In genomic region chr3:179375091-179375999, GRCh38 we compare ENCODE assay signal across 1 cellular context.
TF ChIP-seq lines count a peak whose summit lies in the region.

No MANE protein-coding gene starts in this region.

TF ChIP-seq in K562, 482 proteins besides CTCF, POLR2A, EP300 and RAD21 (continued from another document and continues in another):
- TF ChIP-seq IRF9 (tag; IDR thresholded peaks at IDR 0.05): peak; percentile 43; the same call in 1 of the 2 replicates
- peak; percentile 38; the same call in 1 of the 2 replicates for TF ChIP-seq RBFOX2 (IDR thresholded peaks at IDR 0.05; ENCODE audit: low read depth, low read length)
- no peak for TF ChIP-seq NFRKB (IDR thresholded peaks at IDR 0.05; ENCODE audit: low read depth)
- no peak for TF ChIP-seq ZNF282 (CRISPR knock-in tag; IDR thresholded peaks at IDR 0.05)
- no peak for TF ChIP-seq SNIP1 (IDR thresholded peaks at IDR 0.05; ENCODE audit: low read depth)
- no peak for TF ChIP-seq PRPF4 (IDR thresholded peaks at IDR 0.05; ENCODE audit: insufficient read depth, low read depth, low read length, poor library complexity, severe bottlenecking)
- TF ChIP-seq TFAP4 (CRISPR knock-in tag; IDR thresholded peaks at IDR 0.05; ENCODE audit: borderline replicate concordance): no peak; the same call in 1 of the 2 replicates
- peak; percentile 98 for TF ChIP-seq CHAMP1 (IDR thresholded peaks at IDR 0.05)
- TF ChIP-seq ZNF609 (CRISPR knock-in tag; IDR thresholded peaks at IDR 0.05; ENCODE audit: borderline replicate concordance): no peak
- TF ChIP-seq ZNF668 (CRISPR knock-in tag; IDR thresholded peaks at IDR 0.05): peak; percentile 59; the same call in 1 of the 2 replicates
- TF ChIP-seq AFF4 (CRISPR knock-in tag; IDR thresholded peaks at IDR 0.05): no peak
- no peak for TF ChIP-seq NELFE (IDR thresholded peaks at IDR 0.05; ENCODE audit: insufficient read depth, insufficient read length)
- no peak for TF ChIP-seq TGIF2 (CRISPR knock-in tag; IDR thresholded peaks at IDR 0.05)
- TF ChIP-seq SIN3B (IDR thresholded peaks at IDR 0.05; ENCODE audit: low read depth): no peak
- TF ChIP-seq BDP1 (IDR thresholded peaks at IDR 0.05; ENCODE audit: insufficient read depth, insufficient read length): no peak
- no peak for TF ChIP-seq ZFP30 (CRISPR knock-in tag; IDR thresholded peaks at IDR 0.05; ENCODE audit: borderline replicate concordance)
- TF ChIP-seq CBFA2T2 (conservative IDR thresholded peaks at IDR 0.05): peak; percentile 97
- no peak for TF ChIP-seq RBM15 (IDR thresholded peaks at IDR 0.05; ENCODE audit: insufficient read depth, low read length)
- no peak for TF ChIP-seq PHB (CRISPR knock-in tag; IDR thresholded peaks at IDR 0.05)
- no peak for TF ChIP-seq ZNF124 (CRISPR knock-in tag; IDR thresholded peaks at IDR 0.05)
- TF ChIP-seq TCFL5 (CRISPR knock-in tag; conservative IDR thresholded peaks at IDR 0.05): no peak
- TF ChIP-seq ARID3A (IDR thresholded peaks at IDR 0.05; ENCODE audit: borderline replicate concordance, low read depth, low read length): peak; percentile 75; the same call in 1 of the 2 replicates
- peak; percentile 91 for TF ChIP-seq ATF3 (IDR thresholded peaks at IDR 0.05)
- no peak; the same call in 1 of the 2 replicates for TF ChIP-seq ATF3 (CRISPR knock-in tag; conservative IDR thresholded peaks at IDR 0.05)
- TF ChIP-seq TCF3 (CRISPR knock-in tag; IDR thresholded peaks at IDR 0.05): peak; percentile 99
- no peak for TF ChIP-seq PREB (CRISPR knock-in tag; IDR thresholded peaks at IDR 0.05)
- peak; percentile 62 to 87; a peak in 2 of 4 replicates for TF ChIP-seq ARNT (IDR thresholded peaks at IDR 0.05)
- no peak for TF ChIP-seq E4F1 (CRISPR knock-in tag; IDR thresholded peaks at IDR 0.05; ENCODE audit: borderline replicate concordance)
- TF ChIP-seq THAP7 (CRISPR knock-in tag; IDR thresholded peaks at IDR 0.05): no peak
- no peak for TF ChIP-seq ZNF24 (IDR thresholded peaks at IDR 0.05)
- TF ChIP-seq ZNF140 (CRISPR knock-in tag; IDR thresholded peaks at IDR 0.05): no peak
- no peak for TF ChIP-seq ZNF79 (CRISPR knock-in tag; IDR thresholded peaks at IDR 0.05; ENCODE audit: low read depth)
- TF ChIP-seq HDAC1 (IDR thresholded peaks at IDR 0.05): 0 out of 4 replicates have a peak, but pooled peaks of 1 of the 2 experiments have one; percentile 29
- TF ChIP-seq MTA2 (IDR thresholded peaks at IDR 0.05; ENCODE audit: low read depth): peak; percentile 98
- no peak for TF ChIP-seq CHCHD3 (CRISPR knock-in tag; IDR thresholded peaks at IDR 0.05)
- no peak for TF ChIP-seq RB1 (IDR thresholded peaks at IDR 0.05; ENCODE audit: low read depth)
- 0 out of 2 replicates have a peak, but pooled peaks have one; percentile 5 for TF ChIP-seq ATF4 (CRISPR knock-in tag; IDR thresholded peaks at IDR 0.05)
- TF ChIP-seq PTTG1 (tag; IDR thresholded peaks at IDR 0.05; ENCODE audit: low read depth): no peak
- no peak for TF ChIP-seq HCFC1 (IDR thresholded peaks at IDR 0.05; ENCODE audit: low read depth, low read length)
- peak; percentile 71 for TF ChIP-seq GTF2A2 (tag; IDR thresholded peaks at IDR 0.05)
- peak; percentile 72; the same call in 1 of the 2 replicates for TF ChIP-seq CREM (IDR thresholded peaks at IDR 0.05; ENCODE audit: low read depth)
